In genomic region chr16:83994703-83995102, GRCh38 we compare ENCODE assay signal across 19 cellular contexts. TPM values are rescaled to one million over a fixed set of nuclear protein-coding genes. Genes with fewer than 3 reads are reported as not detected.
DNase-seq lines count a peak whose midpoint lies in the region; TF ChIP-seq lines count a peak whose summit lies in the region.
"Had no signal": no experiment of that assay in that cellular context is flagged by ENCODE, and none has a peak within 500 bp of the region (broad histone marks: within the 10 kb centered on the region; RNA-seq: fewer than 3 reads in every experiment).

No MANE protein-coding gene starts in this region.

- H3K9me3 Mint-ChIP-seq in MCF 10A (ENCODE audit: unreplicated experiment) (no peaks in the 10 kb centered on the region), brain (peaks cover 0 to 3% (median 0%) of the 10 kb centered on the region in 5 experiments)
- H3K9me3 Mint-ChIP-seq in activated naive CD8-positive, alpha-beta T cell treated with anti-CD3 and anti-CD28 coated beads for 36 hours: peaks cover 1% of the 10 kb centered on the region
- H3K9me3 Mint-ChIP-seq: GM23338 had no signal

- H3K36me3 ChIP-seq in breast epithelium: no peaks in the 10 kb centered on the region
- H3K36me3 ChIP-seq in parathyroid adenoma (ENCODE audit: control insufficient read depth, insufficient read depth, low read length): no peaks in the 10 kb centered on the region
- no peaks in the 10 kb centered on the region for H3K36me3 ChIP-seq in uterus

- H3K4me1 Mint-ChIP-seq in MCF 10A (ENCODE audit: insufficient read depth, unreplicated experiment) (peaks cover 30% of the 10 kb centered on the region), brain (peaks cover 77% of the 10 kb centered on the region)
- no peaks in the 10 kb centered on the region for H3K4me1 Mint-ChIP-seq in activated naive CD8-positive, alpha-beta T cell treated with anti-CD3 and anti-CD28 coated beads for 36 hours

- TF ChIP-seq CTCF in MCF 10A (IDR thresholded peaks at IDR 0.05; ENCODE audit: unreplicated experiment) (no peak), breast epithelium (IDR thresholded peaks at IDR 0.05) (no peak), brain (conservative IDR thresholded peaks at IDR 0.05) (no peak), fibroblast of the aortic adventitia (IDR thresholded peaks at IDR 0.05; ENCODE audit: insufficient read depth, low read length) (no peak), parathyroid adenoma (IDR thresholded peaks at IDR 0.05) (no peak), uterus (IDR thresholded peaks at IDR 0.05) (no peak)

- H3K9me3 ChIP-seq in breast epithelium (no peaks in the 10 kb centered on the region), parathyroid adenoma (ENCODE audit: control insufficient read depth, low read length) (no peaks in the 10 kb centered on the region), uterus (no peaks in the 10 kb centered on the region)

- CTCF ChIA-PET in MCF 10A (lab: Yijun Ruan, JAX): interaction anchor here (0.6 to 1.6 kb wide), 6 partner anchors 13 to 94 kb away, joined by 3 to 5 read pairs (median 3); partner anchors contain the start of gene SLC38A8

- no peak for DNase-seq in MCF 10A (ENCODE audit: unreplicated experiment)
- DNase-seq in breast epithelium (ENCODE audit: low spot score in 2 of 2): no peak
- DNase-seq in fibroblast of the aortic adventitia (ENCODE audit: low read depth): peak; percentile 13
- no peak for DNase-seq in dedifferentiated amniotic fluid mesenchymal stem cell (ENCODE audit: extremely low spot score)
- DNase-seq in activated naive CD8-positive, alpha-beta T cell treated with anti-CD3 and anti-CD28 coated beads for 36 hours: no peak
- DNase-seq in uterus: no peak
- DNase-seq: COR-L47, DMS153, NCI-H1092 treated with DMSO at 0.1 percent for 48 hours, NCI-H1694, NCI-H2107, NCI-H524 treated with DMSO at 0.1 percent for 48 hours had no signal

- intact Hi-C loops in MCF 10A (cut with micrococcal nuclease): no loop called here
- intact Hi-C loops in breast epithelium (cut with DNase I; ENCODE audit: low total_unique reads): no loop called here
- intact Hi-C loops in uterus (cut with DNase I; ENCODE audit: low total_unique reads): no loop called here

- H3K27me3 Mint-ChIP-seq in MCF 10A (ENCODE audit: insufficient read depth, unreplicated experiment): peaks cover under 1% of the 10 kb centered on the region
- peaks cover 5% of the 10 kb centered on the region for H3K27me3 Mint-ChIP-seq in brain
- H3K27me3 Mint-ChIP-seq in activated naive CD8-positive, alpha-beta T cell treated with anti-CD3 and anti-CD28 coated beads for 36 hours: peaks cover 50% of the 10 kb centered on the region

- H3K4me1 ChIP-seq in breast epithelium: peaks cover 0 to 5% of the 10 kb centered on the region in 2 donors
- peaks cover 46% of the 10 kb centered on the region for H3K4me1 ChIP-seq in parathyroid adenoma
- H3K4me1 ChIP-seq in uterus: no peaks in the 10 kb centered on the region

- H3K4me3 Mint-ChIP-seq in MCF 10A (ENCODE audit: unreplicated experiment) (no peak overlapping the region), brain (peak overlapping the region in 1 of 5 experiments; percentile 57)
- no peak overlapping the region for H3K4me3 Mint-ChIP-seq in activated naive CD8-positive, alpha-beta T cell treated with anti-CD3 and anti-CD28 coated beads for 36 hours

- BruUV-seq in MCF 10A (replicated peaks; lab: Mats Ljungman, UMichigan): no TSS peak

- H3K27ac Mint-ChIP-seq in MCF 10A (ENCODE audit: low read depth, unreplicated experiment) (peak overlapping the region; percentile 89), brain (peak overlapping the region in 3 of 5 experiments; percentile 88 to 97 (median 97))
- no peak overlapping the region for H3K27ac Mint-ChIP-seq in activated naive CD8-positive, alpha-beta T cell treated with anti-CD3 and anti-CD28 coated beads for 36 hours
- H3K27ac Mint-ChIP-seq: GM23338 had no signal

- peak overlapping the region; percentile 4 for H3K9ac ChIP-seq in parathyroid adenoma

- H3K27ac ChIP-seq in breast epithelium (no peak overlapping the region), parathyroid adenoma (peak overlapping the region; percentile 84), uterus (no peak overlapping the region)
- H3K27ac ChIP-seq: C4-2B had no signal

- H3K79me2 ChIP-seq in parathyroid adenoma: no peaks in the 10 kb centered on the region

- H3K4me2 ChIP-seq in parathyroid adenoma (ENCODE audit: low read length): no peak overlapping the region

- H3K36me3 Mint-ChIP-seq in MCF 10A (ENCODE audit: insufficient read depth, unreplicated experiment) (peaks cover 12% of the 10 kb centered on the region), brain (peaks cover 11% of the 10 kb centered on the region)
- H3K36me3 Mint-ChIP-seq in activated naive CD8-positive, alpha-beta T cell treated with anti-CD3 and anti-CD28 coated beads for 36 hours: no peaks in the 10 kb centered on the region

- H3K4me3 ChIP-seq in breast epithelium: no peak overlapping the region
- H3K4me3 ChIP-seq in fibroblast of the aortic adventitia (ENCODE audit: low read depth, low read length): no peak overlapping the region
- H3K4me3 ChIP-seq in parathyroid adenoma (ENCODE audit: low read depth, low read length): no peak overlapping the region
- no peak overlapping the region for H3K4me3 ChIP-seq in uterus
- H3K4me3 ChIP-seq: K562 had no signal

- POLR2A ChIA-PET in MCF 10A (lab: Yijun Ruan, JAX): interaction anchor here (1.3 to 4.7 kb wide), 3 partner anchors 11 to 41 kb away, joined by 3 to 18 read pairs (median 8); partner anchors contain the start of gene OSGIN1

- H3K27me3 ChIP-seq in breast epithelium (peaks cover 0 to 4% of the 10 kb centered on the region in 2 donors), parathyroid adenoma (ENCODE audit: control insufficient read depth, insufficient read depth, low read length) (no peaks in the 10 kb centered on the region), uterus (no peaks in the 10 kb centered on the region)

- no peak for TF ChIP-seq POLR2A in breast epithelium (IDR thresholded peaks at IDR 0.05)
- no peak for TF ChIP-seq POLR2A in uterus (IDR thresholded peaks at IDR 0.05)

- peak overlapping the region; percentile 18 for H2AFZ ChIP-seq in parathyroid adenoma

RNA-seq across cellular contexts. Expression of gene NECAB2, which starts 26.7 kb away (rescaled TPM):
- 2.3 and 3.6 TPM in 2 replicates for total RNA-seq in MCF 10A (2022)
- total RNA-seq in breast epithelium: 1 to 10 TPM in 1 of 3 donors, not detected in 2; 1.5 TPM
- 35.7 TPM for polyA plus RNA-seq in brain (ENCODE audit: insufficient read depth, low read depth, low replicate concordance)
- 0.18 and 0.90 TPM in 2 replicates for total RNA-seq in fibroblast of the aortic adventitia (ENCODE audit: low replicate concordance)
- not detected for total RNA-seq in activated naive CD8-positive, alpha-beta T cell treated with anti-CD3 and anti-CD28 coated beads for 36 hours
- 1 to 10 TPM in 2 of 4 donors, not detected in 2; 1.1 to 1.4 TPM for total RNA-seq in uterus
- total RNA-seq: K562, RPMI7951 had no signal

RNA-seq across cellular contexts. Expression of gene OSGIN1, which starts 41.7 kb away (rescaled TPM):
- 3.7 and 6.3 TPM in 2 replicates for total RNA-seq in MCF 10A (2022)
- 1 to 10 TPM; 3.0 to 3.5 (median 3.3) TPM for total RNA-seq in breast epithelium
- polyA plus RNA-seq in brain (ENCODE audit: insufficient read depth, low read depth, low replicate concordance): 2.9 TPM
- 6.5 and 6.6 TPM in 2 replicates for total RNA-seq in fibroblast of the aortic adventitia (ENCODE audit: low replicate concordance)
- total RNA-seq in activated naive CD8-positive, alpha-beta T cell treated with anti-CD3 and anti-CD28 coated beads for 36 hours: 1 to 10 TPM in 1 of 2 experiments, under 1 TPM in 1; 0.92 to 1.8 TPM
- total RNA-seq in uterus: 1 to 10 TPM in 2 of 4 donors, under 1 TPM in 1, not detected in 1; 0.77 to 5.4 (median 1.2) TPM

RNA-seq across cellular contexts. Expression of gene SLC38A8, which starts 47.9 kb away (rescaled TPM):
- total RNA-seq in MCF 10A (2022) (not detected in 2 replicates), breast epithelium (not detected), fibroblast of the aortic adventitia (ENCODE audit: low replicate concordance) (not detected in 2 replicates), uterus (1 to 10 TPM in 1 of 4 donors, not detected in 3; 1.3 TPM)
- polyA plus RNA-seq in brain (ENCODE audit: insufficient read depth, low read depth, low replicate concordance): 4.1 TPM
- not detected for total RNA-seq in activated naive CD8-positive, alpha-beta T cell treated with anti-CD3 and anti-CD28 coated beads for 36 hours
- total RNA-seq: A172, GM23338, K562, RPMI7951 had no signal
- polyA plus RNA-seq: GM23338 had no signal
